1 cellular context compared by ENCODE assay signal in the genomic region with DNA sequence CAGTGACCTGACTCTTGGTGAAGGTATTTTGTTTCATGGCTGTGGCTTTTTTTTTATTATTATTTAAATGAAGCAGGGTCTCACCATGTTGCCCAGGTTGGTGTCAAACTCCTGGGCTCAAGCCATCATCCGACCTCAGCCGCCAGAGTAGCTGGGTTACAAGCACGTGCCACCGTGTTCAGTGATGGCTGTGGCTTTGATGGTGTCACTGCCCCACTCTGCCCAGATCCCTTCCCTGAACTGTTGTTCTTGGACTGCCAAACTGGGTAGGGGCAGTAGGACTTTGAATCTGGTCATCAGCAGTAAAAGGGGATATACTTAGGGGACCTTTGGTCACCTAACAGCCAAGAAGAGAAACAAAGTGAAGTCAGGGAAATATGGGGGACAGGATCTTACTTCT.
TF ChIP-seq lines count a peak whose summit lies in the region.

No MANE protein-coding gene starts in this region.

TF ChIP-seq in K562, 482 proteins besides CTCF, POLR2A, EP300 and RAD21 (continued from another document):
- TF ChIP-seq, protein P1, sequence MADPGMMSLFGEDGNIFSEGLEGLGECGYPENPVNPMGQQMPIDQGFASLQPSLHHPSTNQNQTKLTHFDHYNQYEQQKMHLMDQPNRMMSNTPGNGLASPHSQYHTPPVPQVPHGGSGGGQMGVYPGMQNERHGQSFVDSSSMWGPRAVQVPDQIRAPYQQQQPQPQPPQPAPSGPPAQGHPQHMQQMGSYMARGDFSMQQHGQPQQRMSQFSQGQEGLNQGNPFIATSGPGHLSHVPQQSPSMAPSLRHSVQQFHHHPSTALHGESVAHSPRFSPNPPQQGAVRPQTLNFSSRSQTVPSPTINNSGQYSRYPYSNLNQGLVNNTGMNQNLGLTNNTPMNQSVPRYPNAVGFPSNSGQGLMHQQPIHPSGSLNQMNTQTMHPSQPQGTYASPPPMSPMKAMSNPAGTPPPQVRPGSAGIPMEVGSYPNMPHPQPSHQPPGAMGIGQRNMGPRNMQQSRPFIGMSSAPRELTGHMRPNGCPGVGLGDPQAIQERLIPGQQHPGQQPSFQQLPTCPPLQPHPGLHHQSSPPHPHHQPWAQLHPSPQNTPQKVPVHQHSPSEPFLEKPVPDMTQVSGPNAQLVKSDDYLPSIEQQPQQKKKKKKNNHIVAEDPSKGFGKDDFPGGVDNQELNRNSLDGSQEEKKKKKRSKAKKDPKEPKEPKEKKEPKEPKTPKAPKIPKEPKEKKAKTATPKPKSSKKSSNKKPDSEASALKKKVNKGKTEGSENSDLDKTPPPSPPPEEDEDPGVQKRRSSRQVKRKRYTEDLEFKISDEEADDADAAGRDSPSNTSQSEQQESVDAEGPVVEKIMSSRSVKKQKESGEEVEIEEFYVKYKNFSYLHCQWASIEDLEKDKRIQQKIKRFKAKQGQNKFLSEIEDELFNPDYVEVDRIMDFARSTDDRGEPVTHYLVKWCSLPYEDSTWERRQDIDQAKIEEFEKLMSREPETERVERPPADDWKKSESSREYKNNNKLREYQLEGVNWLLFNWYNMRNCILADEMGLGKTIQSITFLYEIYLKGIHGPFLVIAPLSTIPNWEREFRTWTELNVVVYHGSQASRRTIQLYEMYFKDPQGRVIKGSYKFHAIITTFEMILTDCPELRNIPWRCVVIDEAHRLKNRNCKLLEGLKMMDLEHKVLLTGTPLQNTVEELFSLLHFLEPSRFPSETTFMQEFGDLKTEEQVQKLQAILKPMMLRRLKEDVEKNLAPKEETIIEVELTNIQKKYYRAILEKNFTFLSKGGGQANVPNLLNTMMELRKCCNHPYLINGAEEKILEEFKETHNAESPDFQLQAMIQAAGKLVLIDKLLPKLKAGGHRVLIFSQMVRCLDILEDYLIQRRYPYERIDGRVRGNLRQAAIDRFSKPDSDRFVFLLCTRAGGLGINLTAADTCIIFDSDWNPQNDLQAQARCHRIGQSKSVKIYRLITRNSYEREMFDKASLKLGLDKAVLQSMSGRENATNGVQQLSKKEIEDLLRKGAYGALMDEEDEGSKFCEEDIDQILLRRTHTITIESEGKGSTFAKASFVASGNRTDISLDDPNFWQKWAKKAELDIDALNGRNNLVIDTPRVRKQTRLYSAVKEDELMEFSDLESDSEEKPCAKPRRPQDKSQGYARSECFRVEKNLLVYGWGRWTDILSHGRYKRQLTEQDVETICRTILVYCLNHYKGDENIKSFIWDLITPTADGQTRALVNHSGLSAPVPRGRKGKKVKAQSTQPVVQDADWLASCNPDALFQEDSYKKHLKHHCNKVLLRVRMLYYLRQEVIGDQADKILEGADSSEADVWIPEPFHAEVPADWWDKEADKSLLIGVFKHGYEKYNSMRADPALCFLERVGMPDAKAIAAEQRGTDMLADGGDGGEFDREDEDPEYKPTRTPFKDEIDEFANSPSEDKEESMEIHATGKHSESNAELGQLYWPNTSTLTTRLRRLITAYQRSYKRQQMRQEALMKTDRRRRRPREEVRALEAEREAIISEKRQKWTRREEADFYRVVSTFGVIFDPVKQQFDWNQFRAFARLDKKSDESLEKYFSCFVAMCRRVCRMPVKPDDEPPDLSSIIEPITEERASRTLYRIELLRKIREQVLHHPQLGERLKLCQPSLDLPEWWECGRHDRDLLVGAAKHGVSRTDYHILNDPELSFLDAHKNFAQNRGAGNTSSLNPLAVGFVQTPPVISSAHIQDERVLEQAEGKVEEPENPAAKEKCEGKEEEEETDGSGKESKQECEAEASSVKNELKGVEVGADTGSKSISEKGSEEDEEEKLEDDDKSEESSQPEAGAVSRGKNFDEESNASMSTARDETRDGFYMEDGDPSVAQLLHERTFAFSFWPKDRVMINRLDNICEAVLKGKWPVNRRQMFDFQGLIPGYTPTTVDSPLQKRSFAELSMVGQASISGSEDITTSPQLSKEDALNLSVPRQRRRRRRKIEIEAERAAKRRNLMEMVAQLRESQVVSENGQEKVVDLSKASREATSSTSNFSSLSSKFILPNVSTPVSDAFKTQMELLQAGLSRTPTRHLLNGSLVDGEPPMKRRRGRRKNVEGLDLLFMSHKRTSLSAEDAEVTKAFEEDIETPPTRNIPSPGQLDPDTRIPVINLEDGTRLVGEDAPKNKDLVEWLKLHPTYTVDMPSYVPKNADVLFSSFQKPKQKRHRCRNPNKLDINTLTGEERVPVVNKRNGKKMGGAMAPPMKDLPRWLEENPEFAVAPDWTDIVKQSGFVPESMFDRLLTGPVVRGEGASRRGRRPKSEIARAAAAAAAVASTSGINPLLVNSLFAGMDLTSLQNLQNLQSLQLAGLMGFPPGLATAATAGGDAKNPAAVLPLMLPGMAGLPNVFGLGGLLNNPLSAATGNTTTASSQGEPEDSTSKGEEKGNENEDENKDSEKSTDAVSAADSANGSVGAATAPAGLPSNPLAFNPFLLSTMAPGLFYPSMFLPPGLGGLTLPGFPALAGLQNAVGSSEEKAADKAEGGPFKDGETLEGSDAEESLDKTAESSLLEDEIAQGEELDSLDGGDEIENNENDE (IDR thresholded peaks at IDR 0.05; ENCODE audit: low read depth, low read length): no peak
- TF ChIP-seq, protein P2, sequence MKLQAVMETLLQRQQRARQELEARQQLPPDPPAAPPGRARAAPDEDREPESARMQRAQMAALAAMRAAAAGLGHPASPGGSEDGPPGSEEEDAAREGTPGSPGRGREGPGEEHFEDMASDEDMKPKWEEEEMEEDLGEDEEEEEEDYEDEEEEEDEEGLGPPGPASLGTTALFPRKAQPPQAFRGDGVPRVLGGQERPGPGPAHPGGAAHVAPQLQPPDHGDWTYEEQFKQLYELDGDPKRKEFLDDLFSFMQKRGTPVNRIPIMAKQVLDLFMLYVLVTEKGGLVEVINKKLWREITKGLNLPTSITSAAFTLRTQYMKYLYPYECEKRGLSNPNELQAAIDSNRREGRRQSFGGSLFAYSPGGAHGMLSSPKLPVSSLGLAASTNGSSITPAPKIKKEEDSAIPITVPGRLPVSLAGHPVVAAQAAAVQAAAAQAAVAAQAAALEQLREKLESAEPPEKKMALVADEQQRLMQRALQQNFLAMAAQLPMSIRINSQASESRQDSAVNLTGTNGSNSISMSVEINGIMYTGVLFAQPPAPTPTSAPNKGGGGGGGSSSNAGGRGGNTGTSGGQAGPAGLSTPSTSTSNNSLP (IDR thresholded peaks at IDR 0.05; ENCODE audit: borderline replicate concordance, low read depth, low read length): no peak
- TF ChIP-seq, protein P3, sequence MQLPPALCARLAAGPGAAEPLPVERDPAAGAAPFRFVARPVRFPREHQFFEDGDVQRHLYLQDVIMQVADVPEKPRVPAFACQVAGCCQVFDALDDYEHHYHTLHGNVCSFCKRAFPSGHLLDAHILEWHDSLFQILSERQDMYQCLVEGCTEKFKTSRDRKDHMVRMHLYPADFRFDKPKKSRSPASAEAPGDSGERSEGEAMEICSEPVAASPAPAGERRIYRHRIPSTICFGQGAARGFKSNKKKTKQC (CRISPR knock-in tag; IDR thresholded peaks at IDR 0.05): no peak
- TF ChIP-seq ZNF41 (CRISPR knock-in tag; conservative IDR thresholded peaks at IDR 0.05) (no peak), GTF2A2 (tag; IDR thresholded peaks at IDR 0.05) (no peak), TSC22D4 (tag; IDR thresholded peaks at IDR 0.05) (no peak), PRMT5 (CRISPR knock-in tag; IDR thresholded peaks at IDR 0.05) (no peak), MEF2A (IDR thresholded peaks at IDR 0.05; ENCODE audit: control insufficient read depth, low read depth, low read length) (no peak), MCM2 (IDR thresholded peaks at IDR 0.05; ENCODE audit: low read depth) (no peak), ZNF24 (IDR thresholded peaks at IDR 0.05) (no peak), HDAC3 (IDR thresholded peaks at IDR 0.05; ENCODE audit: borderline replicate concordance, partially characterized antibody) (no peak), ZNF12 (CRISPR knock-in tag; IDR thresholded peaks at IDR 0.05) (no peak), NUFIP1 (IDR thresholded peaks at IDR 0.05; ENCODE audit: partially characterized antibody) (no peak), PURB (CRISPR knock-in tag; IDR thresholded peaks at IDR 0.05; ENCODE audit: low read depth) (no peak)
- TF ChIP-seq, protein P4, sequence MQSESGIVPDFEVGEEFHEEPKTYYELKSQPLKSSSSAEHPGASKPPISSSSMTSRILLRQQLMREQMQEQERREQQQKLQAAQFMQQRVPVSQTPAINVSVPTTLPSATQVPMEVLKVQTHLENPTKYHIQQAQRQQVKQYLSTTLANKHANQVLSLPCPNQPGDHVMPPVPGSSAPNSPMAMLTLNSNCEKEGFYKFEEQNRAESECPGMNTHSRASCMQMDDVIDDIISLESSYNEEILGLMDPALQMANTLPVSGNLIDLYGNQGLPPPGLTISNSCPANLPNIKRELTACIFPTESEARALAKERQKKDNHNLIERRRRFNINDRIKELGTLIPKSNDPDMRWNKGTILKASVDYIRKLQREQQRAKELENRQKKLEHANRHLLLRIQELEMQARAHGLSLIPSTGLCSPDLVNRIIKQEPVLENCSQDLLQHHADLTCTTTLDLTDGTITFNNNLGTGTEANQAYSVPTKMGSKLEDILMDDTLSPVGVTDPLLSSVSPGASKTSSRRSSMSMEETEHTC (IDR thresholded peaks at IDR 0.05): no peak
- TF ChIP-seq, protein P5, sequence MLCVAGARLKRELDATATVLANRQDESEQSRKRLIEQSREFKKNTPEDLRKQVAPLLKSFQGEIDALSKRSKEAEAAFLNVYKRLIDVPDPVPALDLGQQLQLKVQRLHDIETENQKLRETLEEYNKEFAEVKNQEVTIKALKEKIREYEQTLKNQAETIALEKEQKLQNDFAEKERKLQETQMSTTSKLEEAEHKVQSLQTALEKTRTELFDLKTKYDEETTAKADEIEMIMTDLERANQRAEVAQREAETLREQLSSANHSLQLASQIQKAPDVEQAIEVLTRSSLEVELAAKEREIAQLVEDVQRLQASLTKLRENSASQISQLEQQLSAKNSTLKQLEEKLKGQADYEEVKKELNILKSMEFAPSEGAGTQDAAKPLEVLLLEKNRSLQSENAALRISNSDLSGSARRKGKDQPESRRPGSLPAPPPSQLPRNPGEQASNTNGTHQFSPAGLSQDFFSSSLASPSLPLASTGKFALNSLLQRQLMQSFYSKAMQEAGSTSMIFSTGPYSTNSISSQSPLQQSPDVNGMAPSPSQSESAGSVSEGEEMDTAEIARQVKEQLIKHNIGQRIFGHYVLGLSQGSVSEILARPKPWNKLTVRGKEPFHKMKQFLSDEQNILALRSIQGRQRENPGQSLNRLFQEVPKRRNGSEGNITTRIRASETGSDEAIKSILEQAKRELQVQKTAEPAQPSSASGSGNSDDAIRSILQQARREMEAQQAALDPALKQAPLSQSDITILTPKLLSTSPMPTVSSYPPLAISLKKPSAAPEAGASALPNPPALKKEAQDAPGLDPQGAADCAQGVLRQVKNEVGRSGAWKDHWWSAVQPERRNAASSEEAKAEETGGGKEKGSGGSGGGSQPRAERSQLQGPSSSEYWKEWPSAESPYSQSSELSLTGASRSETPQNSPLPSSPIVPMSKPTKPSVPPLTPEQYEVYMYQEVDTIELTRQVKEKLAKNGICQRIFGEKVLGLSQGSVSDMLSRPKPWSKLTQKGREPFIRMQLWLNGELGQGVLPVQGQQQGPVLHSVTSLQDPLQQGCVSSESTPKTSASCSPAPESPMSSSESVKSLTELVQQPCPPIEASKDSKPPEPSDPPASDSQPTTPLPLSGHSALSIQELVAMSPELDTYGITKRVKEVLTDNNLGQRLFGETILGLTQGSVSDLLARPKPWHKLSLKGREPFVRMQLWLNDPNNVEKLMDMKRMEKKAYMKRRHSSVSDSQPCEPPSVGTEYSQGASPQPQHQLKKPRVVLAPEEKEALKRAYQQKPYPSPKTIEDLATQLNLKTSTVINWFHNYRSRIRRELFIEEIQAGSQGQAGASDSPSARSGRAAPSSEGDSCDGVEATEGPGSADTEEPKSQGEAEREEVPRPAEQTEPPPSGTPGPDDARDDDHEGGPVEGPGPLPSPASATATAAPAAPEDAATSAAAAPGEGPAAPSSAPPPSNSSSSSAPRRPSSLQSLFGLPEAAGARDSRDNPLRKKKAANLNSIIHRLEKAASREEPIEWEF (CRISPR knock-in tag; IDR thresholded peaks at IDR 0.05): no peak
- TF ChIP-seq, protein P6, sequence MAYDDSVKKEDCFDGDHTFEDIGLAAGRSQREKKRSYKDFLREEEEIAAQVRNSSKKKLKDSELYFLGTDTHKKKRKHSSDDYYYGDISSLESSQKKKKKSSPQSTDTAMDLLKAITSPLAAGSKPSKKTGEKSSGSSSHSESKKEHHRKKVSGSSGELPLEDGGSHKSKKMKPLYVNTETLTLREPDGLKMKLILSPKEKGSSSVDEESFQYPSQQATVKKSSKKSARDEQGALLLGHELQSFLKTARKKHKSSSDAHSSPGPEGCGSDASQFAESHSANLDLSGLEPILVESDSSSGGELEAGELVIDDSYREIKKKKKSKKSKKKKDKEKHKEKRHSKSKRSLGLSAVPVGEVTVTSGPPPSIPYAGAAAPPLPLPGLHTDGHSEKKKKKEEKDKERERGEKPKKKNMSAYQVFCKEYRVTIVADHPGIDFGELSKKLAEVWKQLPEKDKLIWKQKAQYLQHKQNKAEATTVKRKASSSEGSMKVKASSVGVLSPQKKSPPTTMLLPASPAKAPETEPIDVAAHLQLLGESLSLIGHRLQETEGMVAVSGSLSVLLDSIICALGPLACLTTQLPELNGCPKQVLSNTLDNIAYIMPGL (CRISPR knock-in tag; IDR thresholded peaks at IDR 0.05): no peak
